ENCODE assay signal across 8 cellular contexts in genomic region chr11:107017433-107018227, GRCh38. TPM values are rescaled to one million over a fixed set of nuclear protein-coding genes. Genes with fewer than 3 reads are reported as not detected.
DNase-seq lines count a peak whose midpoint lies in the region; ATAC-seq lines count a peak whose summit lies in the region.

No MANE protein-coding gene starts in this region.

- peak overlapping the region; percentile 66 for H2AFZ ChIP-seq in trophoblast cell (ENCODE audit: insufficient read depth, low read length, poor library complexity)

- peak; percentile 63 for ATAC-seq in HG02588 (IDR thresholded peaks at IDR 0.05; ENCODE audit: unreplicated experiment)
- ATAC-seq in activated T-helper 17 cell treated with anti-CD3 and anti-CD28 coated beads, Interleukin-2, amount 50 U/mL, for 72 hours (replicated peaks), result no peak

- no peak overlapping the region for H2BK120ac ChIP-seq in trophoblast cell (ENCODE audit: insufficient read depth, low read length, poor library complexity)

- no peak overlapping the region for H3K9ac ChIP-seq in trophoblast cell (ENCODE audit: low read length)

- no peak overlapping the region for H2BK12ac ChIP-seq in trophoblast cell (ENCODE audit: low read length)

- WGBS in trophoblast cell (ENCODE audit: extremely low coverage, insufficient coverage, insufficient read length), result no CpG with 5 or more reads among the region's 87 CpGs

- no peak overlapping the region for H4K12ac ChIP-seq in trophoblast cell (ENCODE audit: low read depth, low read length)

- no peak overlapping the region for H3K23ac ChIP-seq in trophoblast cell (ENCODE audit: low read length)

- H3K14ac ChIP-seq in trophoblast cell (ENCODE audit: low read length), result no peak overlapping the region

- H3K4me1 Mint-ChIP-seq in activated T-helper 17 cell treated with anti-CD3 and anti-CD28 coated beads, Interleukin-2, amount 50 U/mL, for 72 hours, result no peaks in the 10 kb centered on the region

- H2BK5ac ChIP-seq in trophoblast cell (ENCODE audit: low read depth, low read length, poor library complexity), result no peak overlapping the region

- H4K8ac ChIP-seq in trophoblast cell (ENCODE audit: low read depth, low read length), result no peak overlapping the region

- H4K91ac ChIP-seq in trophoblast cell (ENCODE audit: low read depth, low read length), result no peak overlapping the region

- H3K27me3 Mint-ChIP-seq in activated T-helper 17 cell treated with anti-CD3 and anti-CD28 coated beads, Interleukin-2, amount 50 U/mL, for 72 hours, result peaks cover 35% of the 10 kb centered on the region

- no peaks in the 10 kb centered on the region for H3K27me3 ChIP-seq in trophoblast cell (ENCODE audit: insufficient read depth, low read length)

- peaks cover 6 to 9% of the 10 kb centered on the region in 2 experiments for H3K4me1 ChIP-seq in trophoblast cell (ENCODE audit: control insufficient read depth in 1 of 2, insufficient read depth in 2 of 2, low read length in 2 of 2)

- H3K79me2 ChIP-seq in trophoblast cell (ENCODE audit: control insufficient read depth, insufficient read depth, low read length, poor library complexity), result no peaks in the 10 kb centered on the region

- H3K36me3 Mint-ChIP-seq in activated T-helper 17 cell treated with anti-CD3 and anti-CD28 coated beads, Interleukin-2, amount 50 U/mL, for 72 hours (ENCODE audit: low read depth), result no peaks in the 10 kb centered on the region

- H3K4me2 ChIP-seq in trophoblast cell (ENCODE audit: low read length), result peak overlapping the region; percentile 80

- DNase-seq in stimulated activated CD4-positive, alpha-beta T cell treated with anti-CD3 and anti-CD28 coated beads, Interleukin-15, amount 100 ng/mL, for 24 hours, result peak; percentile 33
- no peak for DNase-seq in stimulated activated CD4-positive, alpha-beta T cell treated with anti-CD3 and anti-CD28 coated beads, Interleukin-4, amount 100 ng/mL, for 24 hours
- DNase-seq in NCI-H1092 (lab: John Stamatoyannopoulos, UW), result peak; percentile 27
- peak; percentile 71 for DNase-seq in cardiac septum (ENCODE audit: low spot score)
- DNase-seq in trophoblast cell, result peak; percentile 11 to 50
- no peak for DNase-seq in GOT3 (lab: John Stamatoyannopoulos, UW)

- H2AK5ac ChIP-seq in trophoblast cell (ENCODE audit: low read length), result no peak overlapping the region

- H3K9me3 ChIP-seq in trophoblast cell (ENCODE audit: insufficient read depth, low read depth, low read length), result no peaks in the 10 kb centered on the region

- H3K27ac ChIP-seq in trophoblast cell (ENCODE audit: low read depth, low read length), result no peak overlapping the region

- H3K27ac Mint-ChIP-seq in activated T-helper 17 cell treated with anti-CD3 and anti-CD28 coated beads, Interleukin-2, amount 50 U/mL, for 72 hours, result no peak overlapping the region

- H3K18ac ChIP-seq in trophoblast cell (ENCODE audit: low read length), result no peak overlapping the region

- peak overlapping the region; percentile 3 for H3K4me3 Mint-ChIP-seq in activated T-helper 17 cell treated with anti-CD3 and anti-CD28 coated beads, Interleukin-2, amount 50 U/mL, for 72 hours

- no peak overlapping the region for H3K4ac ChIP-seq in trophoblast cell (ENCODE audit: low read depth, low read length)

- H3K4me3 ChIP-seq in trophoblast cell (ENCODE audit: low read depth, low read length), result peak overlapping the region; percentile 80

- H3K79me1 ChIP-seq in trophoblast cell (ENCODE audit: low read length), result no peaks in the 10 kb centered on the region

- H3K36me3 ChIP-seq in trophoblast cell (ENCODE audit: control insufficient read depth in 1 of 2, insufficient read depth in 2 of 2, low read length in 2 of 2), result no peaks in the 10 kb centered on the region

- intact Hi-C loops in cardiac septum (cut with DNase I), result loop anchor here (5.0 kb wide), 1 partner anchor 295 kb away; no protein-coding TSS in a partner anchor

- H3K9me3 Mint-ChIP-seq in activated T-helper 17 cell treated with anti-CD3 and anti-CD28 coated beads, Interleukin-2, amount 50 U/mL, for 72 hours, result no peaks in the 10 kb centered on the region

RNA-seq across cellular contexts. Expression of gene GUCY1A2, which starts 0.6 kb away (rescaled TPM):
- total RNA-seq in activated T-helper 17 cell treated with anti-CD3 and anti-CD28 coated beads, Interleukin-2, amount 50 U/mL, for 72 hours, result under 1 TPM; 0.06 to 0.08 TPM
- 11.0 TPM for total RNA-seq in cardiac septum
- 0.39 and 0.48 TPM in 2 replicates for polyA plus RNA-seq in trophoblast cell (2013)

Comparison
In these comparisons a context has a peak if more than half of its experiments do, and no peak if none do; other contexts are left out.
1. DNase-seq: peak in stimulated activated CD4-positive, alpha-beta T cell treated with anti-CD3 and anti-CD28 coated beads, Interleukin-15, amount 100 ng/mL, for 24 hours (single experiment), NCI-H1092 (single experiment), cardiac septum (single experiment) and trophoblast cell (2 of 2); none in stimulated activated CD4-positive, alpha-beta T cell treated with anti-CD3 and anti-CD28 coated beads, Interleukin-4, amount 100 ng/mL, for 24 hours (single experiment) and GOT3 (single experiment).
2. RNA of gene GUCY1A2, which starts 0.6 kb away (total RNA-seq): 11.0 TPM in cardiac septum (single experiment); 0.06 to 0.08 TPM in activated T-helper 17 cell treated with anti-CD3 and anti-CD28 coated beads, Interleukin-2, amount 50 U/mL, for 72 hours; every median in the first group is over 10 times any median in the second.